8 cellular contexts compared by ENCODE assay signal in genomic region chr11:95230054-95231034, GRCh38. TPM values are rescaled to one million over a fixed set of nuclear protein-coding genes. Genes with fewer than 3 reads are reported as not detected.
A peak's percentile ranks its signal among the peaks of the same experiment; 100 is the strongest.
DNase-seq lines count a peak whose midpoint lies in the region; ATAC-seq, FAIRE-seq and TF ChIP-seq lines count a peak whose summit lies in the region.

No MANE protein-coding gene starts in this region.

- 0% methylated on average over 47 to 70 of the region's 70 CpGs for WGBS in aorta, 2 donors

- peak; percentile 31 for FAIRE-seq in GM12891 (lab: Jason Lieb, UNC)

- peaks cover 5 to 16% of the 10 kb centered on the region in 2 donors for H3K27me3 Mint-ChIP-seq in natural killer cell treated with Interleukin-12 subunit alpha and Interleukin-12 subunit beta and Interleukin-15 and Interleukin-18, amount 100 ng/mL, for 72 hours

- peak overlapping the region; percentile 98 for H3K4me3 Mint-ChIP-seq in natural killer cell treated with Interleukin-12 subunit alpha and Interleukin-12 subunit beta and Interleukin-15 and Interleukin-18, amount 100 ng/mL, for 72 hours

- H3K9me3 Mint-ChIP-seq in natural killer cell treated with Interleukin-12 subunit alpha and Interleukin-12 subunit beta and Interleukin-15 and Interleukin-18, amount 100 ng/mL, for 72 hours, result no peaks in the 10 kb centered on the region

- no peaks in the 10 kb centered on the region for H3K27me3 ChIP-seq in aorta (ENCODE audit: control insufficient read depth in 1 of 2, insufficient read depth in 2 of 2, low read length in 1 of 2)

- H3K9me3 ChIP-seq in aorta (ENCODE audit: control insufficient read depth, low read length), result no peaks in the 10 kb centered on the region

- ATAC-seq in HG02571 (IDR thresholded peaks at IDR 0.05; ENCODE audit: unreplicated experiment) (peak; percentile 10), aorta (ENCODE audit: low FRiP score) (peak; percentile 30)
- peak in 1 of 2 donors; percentile 1 for ATAC-seq in natural killer cell treated with Interleukin-12 subunit alpha and Interleukin-12 subunit beta and Interleukin-15 and Interleukin-18, amount 100 ng/mL, for 72 hours

- peaks cover 13 to 14% of the 10 kb centered on the region in 2 donors for H3K4me1 Mint-ChIP-seq in natural killer cell treated with Interleukin-12 subunit alpha and Interleukin-12 subunit beta and Interleukin-15 and Interleukin-18, amount 100 ng/mL, for 72 hours (ENCODE audit: low read depth in 2 of 2)

- no peak for DNase-seq in GM12891 (ENCODE audit: insufficient read length, low spot score)
- peak; percentile 69 for DNase-seq in NCI-H2171 treated with DMSO at 0.1 percent for 48 hours (lab: John Stamatoyannopoulos, UW)
- DNase-seq in activated T-helper 1 cell treated with anti-CD3 and anti-CD28 coated beads, Interleukin-2, amount 50 U/mL, for 16 hours (ENCODE audit: low read depth in 1 of 2, low spot score in 1 of 2), result peak; percentile 1 to 11
- peak; percentile 35 for DNase-seq in fibroblast of the aortic adventitia (ENCODE audit: low read depth)
- peak; percentile 61 for DNase-seq in natural killer cell treated with Interleukin-12 subunit alpha and Interleukin-12 subunit beta and Interleukin-15 and Interleukin-18, amount 100 ng/mL, for 72 hours (ENCODE audit: low spot score)
- DNase-seq in aorta, result no peak
- no peak for DNase-seq in GF-D8 (lab: John Stamatoyannopoulos, UW)

- intact Hi-C loops in aorta (cut with DNase I), result loop anchor here in 1 of 2 donors (1.0 to 10.0 kb wide), 5 partner anchors 79 to 470 kb away; no protein-coding TSS in a partner anchor

- no peaks in the 10 kb centered on the region for H3K36me3 ChIP-seq in aorta (ENCODE audit: control insufficient read depth in 1 of 2, insufficient read depth in 2 of 2, low read length in 1 of 2)

- no peak overlapping the region for H3K27ac ChIP-seq in aorta (ENCODE audit: low read depth in 1 of 2, low read length in 2 of 2)

- H3K36me3 Mint-ChIP-seq in natural killer cell treated with Interleukin-12 subunit alpha and Interleukin-12 subunit beta and Interleukin-15 and Interleukin-18, amount 100 ng/mL, for 72 hours, result no peaks in the 10 kb centered on the region

- TF ChIP-seq CTCF in fibroblast of the aortic adventitia (IDR thresholded peaks at IDR 0.05; ENCODE audit: insufficient read depth, low read length), result no peak

- no peak for TF ChIP-seq POLR2A in GM12891 (IDR thresholded peaks at IDR 0.05; ENCODE audit: low read depth, low read length)

- H3K4me1 ChIP-seq in aorta (ENCODE audit: control insufficient read depth in 1 of 2, insufficient read depth in 2 of 2, low read length in 2 of 2), result peaks cover 0 to 7% of the 10 kb centered on the region in 2 donors

- H3K4me3 ChIP-seq in fibroblast of the aortic adventitia (ENCODE audit: low read depth, low read length) (peak overlapping the region; percentile 86), aorta (ENCODE audit: low read length in 2 of 2) (peak overlapping the region; percentile 58 to 86)

- H3K27ac Mint-ChIP-seq in natural killer cell treated with Interleukin-12 subunit alpha and Interleukin-12 subunit beta and Interleukin-15 and Interleukin-18, amount 100 ng/mL, for 72 hours, result peak overlapping the region; percentile 37 to 39

TF ChIP-seq in GM12891, 5 proteins besides CTCF, POLR2A, EP300 and RAD21:
- no peak for TF ChIP-seq SPI1 (IDR thresholded peaks at IDR 0.05; ENCODE audit: low read depth, low read length)
- no peak for TF ChIP-seq PAX5 (IDR thresholded peaks at IDR 0.05; ENCODE audit: insufficient read depth, low read length, severe bottlenecking)
- TF ChIP-seq POU2F2 (IDR thresholded peaks at IDR 0.05; ENCODE audit: low read depth, low read length), result no peak

RNA-seq across cellular contexts. Expression of gene SESN3, which starts 0.7 kb away (rescaled TPM):
- polyA plus RNA-seq in GM12891 (2012; ENCODE audit: low read depth, missing spikeins), result 2.4 TPM
- 48.8 and 74.2 TPM in 2 replicates for total RNA-seq in fibroblast of the aortic adventitia (ENCODE audit: low replicate concordance)
- total RNA-seq in natural killer cell treated with Interleukin-12 subunit alpha and Interleukin-12 subunit beta and Interleukin-15 and Interleukin-18, amount 100 ng/mL, for 72 hours, result 1 to 10 TPM in 1 of 2 donors, under 1 TPM in 1; 0.55 to 1.8 TPM
- total RNA-seq in aorta, result 10 to 100 TPM; 34.9 to 64.5 TPM
- 10 to 100 TPM; 10.0 to 10.6 TPM for polyA plus RNA-seq in aorta

Comparison
In these comparisons a context has a peak if more than half of its experiments do, and no peak if none do; other contexts are left out.
1. DNase-seq: peak in NCI-H2171 treated with DMSO at 0.1 percent for 48 hours (single experiment), activated T-helper 1 cell treated with anti-CD3 and anti-CD28 coated beads, Interleukin-2, amount 50 U/mL, for 16 hours (2 of 2), fibroblast of the aortic adventitia (single experiment) and natural killer cell treated with Interleukin-12 subunit alpha and Interleukin-12 subunit beta and Interleukin-15 and Interleukin-18, amount 100 ng/mL, for 72 hours (single experiment); none in GM12891 (single experiment), aorta (0 of 2) and GF-D8 (single experiment).
2. RNA of gene SESN3, which starts 0.7 kb away (total RNA-seq): 48.8 to 74.2 TPM in fibroblast of the aortic adventitia and 34.9 to 64.5 TPM in aorta; 0.55 to 1.8 TPM in natural killer cell treated with Interleukin-12 subunit alpha and Interleukin-12 subunit beta and Interleukin-15 and Interleukin-18, amount 100 ng/mL, for 72 hours; every median in the first group is over 10 times any median in the second.